In the genomic region with DNA sequence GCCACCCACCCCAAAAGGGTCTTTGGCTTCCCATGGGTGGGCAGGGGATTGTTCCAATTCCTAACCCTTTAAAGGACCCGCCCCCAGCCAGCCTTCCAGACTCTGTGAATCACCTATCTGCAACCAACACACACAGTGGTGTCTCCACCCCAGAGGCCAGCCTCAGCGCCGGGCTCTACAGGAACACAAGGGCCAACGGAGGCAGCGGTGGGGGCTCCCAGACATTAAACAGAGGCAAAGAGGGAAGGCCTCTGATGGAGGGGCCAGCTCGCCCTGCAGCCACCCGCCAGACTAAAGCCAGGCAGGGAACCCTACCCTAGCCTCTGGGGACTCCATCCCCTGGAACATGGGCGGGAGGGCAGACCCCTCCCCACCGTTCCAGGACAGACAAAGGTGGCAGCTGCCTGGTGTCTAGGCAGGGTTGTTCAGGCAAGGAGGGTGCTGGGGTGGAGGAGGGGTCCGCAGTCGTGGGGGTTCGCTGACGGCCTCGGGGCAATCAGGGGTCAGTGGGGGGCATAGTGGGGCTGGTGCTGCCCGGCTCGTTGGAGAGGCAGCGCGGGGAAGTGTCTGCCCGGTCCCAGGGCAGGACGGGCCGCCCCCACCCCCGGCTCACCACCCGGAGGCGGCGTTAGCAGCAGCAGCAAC, we compare ENCODE assay signal across 1 cellular context.
A peak's percentile ranks its signal among the peaks of the same experiment; 100 is the strongest.
TF ChIP-seq lines count a peak whose summit lies in the region.

No MANE protein-coding gene starts in this region.

TF ChIP-seq in GM12878, 131 proteins besides CTCF, POLR2A, EP300 and RAD21:
- 0 out of 2 replicates have a peak, but pooled peaks have one; percentile 38 for TF ChIP-seq NR2F1 (conservative IDR thresholded peaks at IDR 0.05)
- TF ChIP-seq IKZF1 (conservative IDR thresholded peaks at IDR 0.05): 0 out of 2 replicates have a peak, but pooled peaks have one; percentile 8
- no peak for TF ChIP-seq MXI1 (IDR thresholded peaks at IDR 0.05; ENCODE audit: low read depth, low read length)
- 0 out of 2 replicates have a peak, but pooled peaks have one; percentile 10 for TF ChIP-seq DPF2 (IDR thresholded peaks at IDR 0.05)
- TF ChIP-seq, protein P1, sequence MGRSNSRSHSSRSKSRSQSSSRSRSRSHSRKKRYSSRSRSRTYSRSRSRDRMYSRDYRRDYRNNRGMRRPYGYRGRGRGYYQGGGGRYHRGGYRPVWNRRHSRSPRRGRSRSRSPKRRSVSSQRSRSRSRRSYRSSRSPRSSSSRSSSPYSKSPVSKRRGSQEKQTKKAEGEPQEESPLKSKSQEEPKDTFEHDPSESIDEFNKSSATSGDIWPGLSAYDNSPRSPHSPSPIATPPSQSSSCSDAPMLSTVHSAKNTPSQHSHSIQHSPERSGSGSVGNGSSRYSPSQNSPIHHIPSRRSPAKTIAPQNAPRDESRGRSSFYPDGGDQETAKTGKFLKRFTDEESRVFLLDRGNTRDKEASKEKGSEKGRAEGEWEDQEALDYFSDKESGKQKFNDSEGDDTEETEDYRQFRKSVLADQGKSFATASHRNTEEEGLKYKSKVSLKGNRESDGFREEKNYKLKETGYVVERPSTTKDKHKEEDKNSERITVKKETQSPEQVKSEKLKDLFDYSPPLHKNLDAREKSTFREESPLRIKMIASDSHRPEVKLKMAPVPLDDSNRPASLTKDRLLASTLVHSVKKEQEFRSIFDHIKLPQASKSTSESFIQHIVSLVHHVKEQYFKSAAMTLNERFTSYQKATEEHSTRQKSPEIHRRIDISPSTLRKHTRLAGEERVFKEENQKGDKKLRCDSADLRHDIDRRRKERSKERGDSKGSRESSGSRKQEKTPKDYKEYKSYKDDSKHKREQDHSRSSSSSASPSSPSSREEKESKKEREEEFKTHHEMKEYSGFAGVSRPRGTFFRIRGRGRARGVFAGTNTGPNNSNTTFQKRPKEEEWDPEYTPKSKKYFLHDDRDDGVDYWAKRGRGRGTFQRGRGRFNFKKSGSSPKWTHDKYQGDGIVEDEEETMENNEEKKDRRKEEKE (IDR thresholded peaks at IDR 0.05): no peak
- no peak for TF ChIP-seq MTA3 (IDR thresholded peaks at IDR 0.05; ENCODE audit: borderline replicate concordance, low read length)
